In genomic region chr2:241724259-241724974, GRCh38 we compare ENCODE assay signal across 1 cellular context.
TF ChIP-seq lines count a peak whose summit lies in the region.

No MANE protein-coding gene starts in this region.

TF ChIP-seq in HepG2, 621 proteins besides CTCF, POLR2A, EP300 and RAD21 (continued from another document):
- TF ChIP-seq POGK (CRISPR knock-in tag; conservative IDR thresholded peaks at IDR 0.05) (no peak), ZNF30 (CRISPR knock-in tag; IDR thresholded peaks at IDR 0.05) (no peak), ZKSCAN1 (IDR thresholded peaks at IDR 0.05; ENCODE audit: low read length) (peak; percentile 80), IRF2 (CRISPR knock-in tag; IDR thresholded peaks at IDR 0.05) (0 out of 2 replicates have a peak, but pooled peaks have one; percentile 17), TEAD3 (CRISPR knock-in tag; optimal IDR thresholded peaks at IDR 0.05; ENCODE audit: borderline replicate concordance) (peak; percentile 16), ZBTB46 (CRISPR knock-in tag; IDR thresholded peaks at IDR 0.05; ENCODE audit: borderline replicate concordance) (no peak), ZNF512 (CRISPR knock-in tag; IDR thresholded peaks at IDR 0.05) (no peak)
